In the genomic region with DNA sequence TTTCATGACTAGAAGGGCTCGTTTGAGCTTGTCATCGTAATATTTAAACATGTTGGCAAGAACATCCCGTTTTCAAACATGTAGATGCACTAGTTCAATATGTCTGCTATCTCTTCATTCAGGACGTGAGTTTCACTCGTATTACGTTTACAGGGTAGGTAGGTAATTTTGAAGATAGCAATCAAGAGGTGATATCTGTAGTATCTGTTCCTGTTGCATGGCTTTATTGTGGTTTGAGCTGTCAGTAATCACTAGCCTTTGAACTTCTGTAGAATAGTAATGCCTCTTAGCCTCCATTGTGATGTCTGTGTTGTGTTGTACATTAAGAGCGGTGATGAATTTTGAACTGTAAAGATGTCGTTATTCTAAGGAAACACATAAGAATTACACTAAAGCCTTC, we compare ENCODE assay signal across 24 cellular contexts.
DNase-seq lines count a peak whose midpoint lies in the region; ATAC-seq, FAIRE-seq and TF ChIP-seq lines count a peak whose summit lies in the region.
"Had no signal": no experiment of that assay in that cellular context is flagged by ENCODE, and none has a peak within 500 bp of the region (broad histone marks: within the 10 kb centered on the region; RNA-seq: fewer than 3 reads in every experiment).

No MANE protein-coding gene starts in this region.

- FAIRE-seq in K562 (lab: Jason Lieb, UNC), result peak; percentile 40

- intact Hi-C loops in IMR-90 (cut with micrococcal nuclease), result no loop called here
- intact Hi-C loops in K562 (cut with micrococcal nuclease), result no loop called here

- no peak overlapping the region for H3K27ac Mint-ChIP-seq in stimulated activated effector memory CD8-positive, alpha-beta T cell treated with anti-CD3 and anti-CD28 coated beads, Interleukin-12 subunit alpha, Interleukin-12 subunit beta, amount 100 ng/mL, for 72 hours
- no peak overlapping the region for H3K27ac Mint-ChIP-seq in activated CD4-positive, alpha-beta T cell treated with anti-CD3 and anti-CD28 coated beads, Interleukin-2, amount 10 ng/mL, durations not matched to agents 7 days and 5 days
- H3K27ac Mint-ChIP-seq: CD14-positive monocyte, H9, IgD-negative memory B cell had no signal

- no peak overlapping the region for H3K27ac ChIP-seq in IMR-90 (ENCODE audit: insufficient read depth, low read length)
- H3K27ac ChIP-seq in K562 (ENCODE audit: extremely low read depth, low read depth, low read length), result no peak overlapping the region
- H3K27ac ChIP-seq: 22Rv1, HL-60, SJCRH30 had no signal

- H2AFZ ChIP-seq in IMR-90 (replicated peaks; ENCODE audit: low read length, poor library complexity) (no peak overlapping the region), K562 (ENCODE audit: low read depth, low read length) (no peak overlapping the region)

- no peak for DNase-seq in activated CD4-positive, CD25-positive, alpha-beta regulatory T cell (lab: John Stamatoyannopoulos, UW)
- DNase-seq in IMR-90, result no peak
- DNase-seq in K562 (ENCODE audit: extremely low read depth in 1 of 4, low spot score in 3 of 4), result no peak
- DNase-seq in stimulated activated effector memory CD8-positive, alpha-beta T cell treated with anti-CD3 and anti-CD28 coated beads, Interleukin-12 subunit alpha, Interleukin-12 subunit beta, amount 100 ng/mL, for 72 hours (ENCODE audit: low spot score in 2 of 2), result no peak
- DNase-seq in activated CD4-positive, alpha-beta T cell treated with anti-CD3 and anti-CD28 coated beads, Interleukin-2, amount 10 ng/mL, durations not matched to agents 7 days and 5 days, result no peak
- DNase-seq: DMS153, GF-D8, H9, MM.1S, NCI-H1092, NCI-H1436 treated with DMSO at 0.1 percent for 48 hours, NCI-H2029 treated with DMSO at 0.1 percent for 48 hours, NCI-H2171 treated with DMSO at 0.1 percent for 48 hours, NCI-H446, NCI-H69, SJCRH30 had no signal

- in situ Hi-C loops in IMR-90 (cut with MboI; ENCODE audit: low sequenced_read_pairs) (no loop called here), K562 (cut with MboI) (no loop called here)

- H3K4me2 ChIP-seq in IMR-90 (ENCODE audit: low read depth, low read length), result no peak overlapping the region
- no peak overlapping the region for H3K4me2 ChIP-seq in K562 (ENCODE audit: insufficient read depth, low read length)

- CTCF ChIA-PET in IMR-90 (lab: Yijun Ruan, JAX) (no interaction called here), K562 (lab: Yijun Ruan, JAX; ENCODE audit: low intra/inter-chr PET ratio) (no interaction called here)
- CTCF ChIA-PET in activated CD4-positive, alpha-beta T cell treated with anti-CD3 and anti-CD28 coated beads, Interleukin-2, amount 10 ng/mL, durations not matched to agents 7 days and 5 days (lab: Charles Lee), result no interaction called here

- POLR2A ChIA-PET in IMR-90 (lab: Charles Lee; ENCODE audit: unreplicated experiment), result no interaction called here
- POLR2A ChIA-PET in K562 (lab: Yijun Ruan, JAX), result no interaction called here
- POLR2A ChIA-PET in activated CD4-positive, alpha-beta T cell treated with anti-CD3 and anti-CD28 coated beads, Interleukin-2, amount 10 ng/mL, durations not matched to agents 7 days and 5 days (lab: Charles Lee), result no interaction called here

- H3K27me3 ChIP-seq in IMR-90 (ENCODE audit: control insufficient read depth, insufficient read depth, low read length) (no peaks in the 10 kb centered on the region), K562 (ENCODE audit: control insufficient read depth in 2 of 2, insufficient read depth in 2 of 2, low read length in 2 of 2) (no peaks in the 10 kb centered on the region)
- H3K27me3 ChIP-seq: SJCRH30 had no signal

- TF ChIP-seq EP300 in K562 (IDR thresholded peaks at IDR 0.05; ENCODE audit: low read length), result no peak

- H4K8ac ChIP-seq in IMR-90 (ENCODE audit: low read depth in 2 of 2, low read length in 2 of 2), result no peak overlapping the region

- no peak overlapping the region for H3K4me3 Mint-ChIP-seq in stimulated activated effector memory CD8-positive, alpha-beta T cell treated with anti-CD3 and anti-CD28 coated beads, Interleukin-12 subunit alpha, Interleukin-12 subunit beta, amount 100 ng/mL, for 72 hours
- H3K4me3 Mint-ChIP-seq in activated CD4-positive, alpha-beta T cell treated with anti-CD3 and anti-CD28 coated beads, Interleukin-2, amount 10 ng/mL, durations not matched to agents 7 days and 5 days, result no peak overlapping the region
- H3K4me3 Mint-ChIP-seq: CD14-positive monocyte, H9, IgD-negative memory B cell had no signal

- no peak overlapping the region for H4K5ac ChIP-seq in IMR-90 (ENCODE audit: low read depth, low read length)

- H3K9me3 Mint-ChIP-seq in stimulated activated effector memory CD8-positive, alpha-beta T cell treated with anti-CD3 and anti-CD28 coated beads, Interleukin-12 subunit alpha, Interleukin-12 subunit beta, amount 100 ng/mL, for 72 hours, result no peaks in the 10 kb centered on the region
- peaks cover 4% of the 10 kb centered on the region for H3K9me3 Mint-ChIP-seq in activated CD4-positive, alpha-beta T cell treated with anti-CD3 and anti-CD28 coated beads, Interleukin-2, amount 10 ng/mL, durations not matched to agents 7 days and 5 days
- H3K9me3 Mint-ChIP-seq: H9, IgD-negative memory B cell had no signal

- no peaks in the 10 kb centered on the region for H3K36me3 Mint-ChIP-seq in stimulated activated effector memory CD8-positive, alpha-beta T cell treated with anti-CD3 and anti-CD28 coated beads, Interleukin-12 subunit alpha, Interleukin-12 subunit beta, amount 100 ng/mL, for 72 hours
- peaks cover 25% of the 10 kb centered on the region for H3K36me3 Mint-ChIP-seq in activated CD4-positive, alpha-beta T cell treated with anti-CD3 and anti-CD28 coated beads, Interleukin-2, amount 10 ng/mL, durations not matched to agents 7 days and 5 days (ENCODE audit: low read depth)

- H3K14ac ChIP-seq in IMR-90 (replicated peaks; ENCODE audit: low read depth, low read length), result no peak overlapping the region

- H4K20me1 ChIP-seq in IMR-90 (ENCODE audit: insufficient read depth, low read length) (no peaks in the 10 kb centered on the region), K562 (replicated peaks; ENCODE audit: control insufficient read depth, insufficient read depth, low read length) (no peaks in the 10 kb centered on the region)

- no peak overlapping the region for H3K56ac ChIP-seq in IMR-90 (ENCODE audit: extremely low read depth, insufficient read depth, low read length)

- no peak overlapping the region for H3K4ac ChIP-seq in IMR-90 (ENCODE audit: low read depth, low read length)

- dilution Hi-C loops in IMR-90 (cut with HindIII; ENCODE audit: low sequenced_read_pairs, unreplicated experiment), result no loop called here

- H3K4me1 ChIP-seq in IMR-90 (ENCODE audit: control insufficient read depth, insufficient read depth, low read length) (peaks cover 10% of the 10 kb centered on the region), K562 (replicated peaks in 1 of 2; ENCODE audit: control insufficient read depth in 2 of 2, insufficient read depth in 2 of 2, low read length in 2 of 2) (no peaks in the 10 kb centered on the region)
- H3K4me1 ChIP-seq: SJCRH30 had no signal

- no peak for TF ChIP-seq POLR2A in IMR-90 (IDR thresholded peaks at IDR 0.05; ENCODE audit: low read depth, low read length)
- TF ChIP-seq POLR2A in K562 (conservative IDR thresholded peaks at IDR 0.05), result no peak

- H3K9ac ChIP-seq in IMR-90 (ENCODE audit: low read depth, low read length) (no peak overlapping the region), K562 (ENCODE audit: insufficient read depth in 1 of 2, low read depth in 2 of 2, low read length in 2 of 2) (no peak overlapping the region)

- H3K79me1 ChIP-seq in IMR-90 (ENCODE audit: low read depth in 1 of 2, low read length in 2 of 2), result peaks cover 0 to 14% of the 10 kb centered on the region in 2 experiments; a peak in 3 of 4 replicates

- TF ChIP-seq CTCF in IMR-90 (conservative IDR thresholded peaks at IDR 0.05; ENCODE audit: low read depth, low read length) (no peak), K562 (IDR thresholded peaks at IDR 0.05 in 2 of 3, conservative IDR thresholded peaks at IDR 0.05 in 1 of 3; ENCODE audit: insufficient read depth in 2 of 3, low read depth in 1 of 3, low read length in 3 of 3) (no peak)

- no peaks in the 10 kb centered on the region for H3K79me2 ChIP-seq in K562 (ENCODE audit: control insufficient read depth, insufficient read depth, low read length)

- H2AK5ac ChIP-seq in IMR-90 (ENCODE audit: low read depth, low read length), result no peak overlapping the region

- TF ChIP-seq RAD21 in IMR-90 (IDR thresholded peaks at IDR 0.05; ENCODE audit: low read length), result no peak
- TF ChIP-seq RAD21 in K562 (CRISPR knock-in tag; conservative IDR thresholded peaks at IDR 0.05 in 1 of 2, IDR thresholded peaks at IDR 0.05 in 1 of 2), result no peak

- H3K9me1 ChIP-seq in IMR-90 (ENCODE audit: insufficient read depth, low read length), result peaks cover 6% of the 10 kb centered on the region
- no peaks in the 10 kb centered on the region for H3K9me1 ChIP-seq in K562 (ENCODE audit: control insufficient read depth, insufficient read depth, low read length)

- H2BK120ac ChIP-seq in IMR-90 (ENCODE audit: low read depth, low read length), result no peak overlapping the region

- H3K9me3 ChIP-seq in IMR-90 (ENCODE audit: control insufficient read depth, insufficient read depth, low read length) (no peaks in the 10 kb centered on the region), K562 (replicated peaks; ENCODE audit: control insufficient read depth, insufficient read depth, low read depth, low read length) (no peaks in the 10 kb centered on the region)
- H3K9me3 ChIP-seq: SJCRH30 had no signal

- no peak overlapping the region for H3K23ac ChIP-seq in IMR-90 (ENCODE audit: low read depth, low read length)

- peak overlapping the region; percentile 50; the same call in 1 of the 2 replicates for H3K18ac ChIP-seq in IMR-90 (ENCODE audit: low read depth, low read length)

- BruUV-seq in IMR-90 (replicated peaks; lab: Mats Ljungman, UMichigan) (no TSS peak), K562 (replicated peaks; lab: Mats Ljungman, UMichigan) (no TSS peak)

- H2BK20ac ChIP-seq in IMR-90 (ENCODE audit: low read depth, low read length), result no peak overlapping the region

- H3K36me3 ChIP-seq in IMR-90 (ENCODE audit: control insufficient read depth, insufficient read depth, low read length) (peaks cover 3% of the 10 kb centered on the region), K562 (ENCODE audit: control insufficient read depth, insufficient read depth, low read length) (peaks cover 26% of the 10 kb centered on the region)

- no peaks in the 10 kb centered on the region for H3K27me3 Mint-ChIP-seq in activated CD4-positive, alpha-beta T cell treated with anti-CD3 and anti-CD28 coated beads, Interleukin-2, amount 10 ng/mL, durations not matched to agents 7 days and 5 days
- H3K27me3 Mint-ChIP-seq: IgD-negative memory B cell had no signal

- H2BK15ac ChIP-seq in IMR-90 (ENCODE audit: low read depth, low read length), result no peak overlapping the region; the same call in 2 of the 3 replicates

- peak; percentile 93 for ATAC-seq in activated CD4-positive, CD25-positive, alpha-beta regulatory T cell treated with anti-CD3 and anti-CD28 coated beads, Interleukin-2, amount 50 U/mL, for 24 hours
- ATAC-seq in IMR-90 (ENCODE audit: low read depth) (no peak), K562 (no peak), HG02852 (IDR thresholded peaks at IDR 0.05; ENCODE audit: unreplicated experiment) (no peak), GM19328 (IDR thresholded peaks at IDR 0.05; ENCODE audit: unreplicated experiment) (no peak)
- peak; percentile 44 for ATAC-seq in stimulated activated effector memory CD8-positive, alpha-beta T cell treated with anti-CD3 and anti-CD28 coated beads, Interleukin-12 subunit alpha, Interleukin-12 subunit beta, amount 100 ng/mL, for 72 hours
- ATAC-seq: Panc1 had no signal

- peak overlapping the region; percentile 15 for H2BK5ac ChIP-seq in IMR-90 (ENCODE audit: low read depth, low read length, poor library complexity, severe bottlenecking)

- 90% methylated on average over 2 of the region's 8 CpGs; no CpG with 5 or more reads in 1 of the 2 experiments for WGBS in IMR-90 (ENCODE audit: extremely low coverage in 2 of 2, insufficient read length in 1 of 2), 2 experiments
- 87% methylated on average over 8 of the region's 8 CpGs for WGBS in K562 (ENCODE audit: insufficient coverage, low coverage, missing lambda C conversion rate)

- H2AK9ac ChIP-seq in IMR-90 (replicated peaks; ENCODE audit: low read depth, low read length, poor library complexity), result no peak overlapping the region

- H4K91ac ChIP-seq in IMR-90 (ENCODE audit: insufficient read depth, low read depth, low read length), result no peak overlapping the region

- H3K4me3 ChIP-seq in IMR-90 (ENCODE audit: insufficient read depth, low read depth, low read length) (no peak overlapping the region), K562 (no peak overlapping the region)
- H3K4me3 ChIP-seq: SJCRH30 had no signal

- H3K4me1 Mint-ChIP-seq in stimulated activated effector memory CD8-positive, alpha-beta T cell treated with anti-CD3 and anti-CD28 coated beads, Interleukin-12 subunit alpha, Interleukin-12 subunit beta, amount 100 ng/mL, for 72 hours, result peaks cover 12% of the 10 kb centered on the region
- peaks cover 7% of the 10 kb centered on the region for H3K4me1 Mint-ChIP-seq in activated CD4-positive, alpha-beta T cell treated with anti-CD3 and anti-CD28 coated beads, Interleukin-2, amount 10 ng/mL, durations not matched to agents 7 days and 5 days
- H3K4me1 Mint-ChIP-seq: H9, IgD-negative memory B cell had no signal

Comparison
In these comparisons a context has a peak if more than half of its experiments do, and no peak if none do; other contexts are left out.
1. ATAC-seq: peak in activated CD4-positive, CD25-positive, alpha-beta regulatory T cell treated with anti-CD3 and anti-CD28 coated beads, Interleukin-2, amount 50 U/mL, for 24 hours (2 of 2) and stimulated activated effector memory CD8-positive, alpha-beta T cell treated with anti-CD3 and anti-CD28 coated beads, Interleukin-12 subunit alpha, Interleukin-12 subunit beta, amount 100 ng/mL, for 72 hours (single experiment); none in IMR-90 (single experiment), K562 (single experiment), HG02852 (single experiment) and GM19328 (single experiment).